Comparison of ENCODE assay signal across 22 cellular contexts in the genomic region with DNA sequence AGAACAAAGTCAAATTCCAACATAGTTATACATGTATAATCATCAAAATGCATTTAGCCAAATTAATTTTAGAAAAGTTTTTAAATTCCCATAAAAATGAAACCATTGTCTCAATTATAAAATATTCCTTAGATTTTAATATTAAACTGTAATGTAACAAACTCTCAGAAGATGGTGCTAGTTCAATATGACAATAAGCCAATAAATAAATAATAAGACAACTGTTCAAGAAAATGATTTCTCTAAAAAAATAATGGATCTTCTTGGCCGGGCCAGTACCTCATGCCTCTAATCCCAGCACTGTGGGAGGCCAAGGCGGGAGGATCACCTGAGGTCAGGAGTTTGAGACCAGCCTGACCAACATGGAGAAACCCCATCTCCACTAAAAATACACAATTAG.
DNase-seq lines count a peak whose midpoint lies in the region; ATAC-seq, FAIRE-seq and TF ChIP-seq lines count a peak whose summit lies in the region.
"Had no signal": no experiment of that assay in that cellular context is flagged by ENCODE, and none has a peak within 500 bp of the region (broad histone marks: within the 10 kb centered on the region; RNA-seq: fewer than 3 reads in every experiment).

No MANE protein-coding gene starts in this region.

- H3K36me3 Mint-ChIP-seq in HFFc6 (ENCODE audit: low read depth) (peaks cover 10% of the 10 kb centered on the region), chondrocyte (ENCODE audit: low read depth) (peaks cover 5% of the 10 kb centered on the region)

- no peak overlapping the region for H3K4me3 ChIP-seq in upper lobe of right lung
- H3K4me3 ChIP-seq: GM12878, MG63, SK-N-MC had no signal

- H3K36me3 ChIP-seq in upper lobe of right lung: no peaks in the 10 kb centered on the region
- H3K36me3 ChIP-seq: MG63 had no signal

- H3K4me1 ChIP-seq in upper lobe of right lung: no peaks in the 10 kb centered on the region

- H3K4me1 Mint-ChIP-seq in HFFc6 (ENCODE audit: low read depth) (peaks cover 16% of the 10 kb centered on the region), chondrocyte (ENCODE audit: low read depth) (peaks cover 16% of the 10 kb centered on the region)
- H3K4me1 Mint-ChIP-seq: B cell had no signal

- DNase-seq in HFFc6 (no peak), chondrocyte (ENCODE audit: low spot score) (no peak), frontal cortex (ENCODE audit: low spot score in 2 of 2) (no peak), SKM-1 treated with dmso at 0.1 percent for 144 hours (lab: John Stamatoyannopoulos, UW; ENCODE audit: unreplicated experiment) (no peak), HPDE6-E6E7 (ENCODE audit: extremely low spot score) (no peak), upper lobe of right lung (no peak)
- DNase-seq: DMS79, H7, MG63, NCI-H1417, NCI-H187, NCI-H446, NCI-H526 treated with DMSO at 0.1 percent for 48 hours, RPMI8226, SHP77 treated with DMSO at 0.1 percent for 48 hours had no signal

- TF ChIP-seq CTCF in C4-2B (conservative IDR thresholded peaks at IDR 0.05): 0 out of 2 replicates have a peak, but pooled peaks have one; percentile 11
- TF ChIP-seq CTCF in HFFc6 (IDR thresholded peaks at IDR 0.05): peak; percentile 51
- TF ChIP-seq CTCF in chondrocyte (IDR thresholded peaks at IDR 0.05): peak; percentile 59
- TF ChIP-seq CTCF in upper lobe of right lung (IDR thresholded peaks at IDR 0.05): no peak

- H3K9me3 Mint-ChIP-seq in HFFc6: no peaks in the 10 kb centered on the region; the same call in 1 of the 2 replicates
- no peaks in the 10 kb centered on the region for H3K9me3 Mint-ChIP-seq in chondrocyte (ENCODE audit: low read depth)

- ATAC-seq in GM21390 (IDR thresholded peaks at IDR 0.05; ENCODE audit: unreplicated experiment): no peak
- ATAC-seq in upper lobe of right lung: no peak
- ATAC-seq: GM12878 had no signal

- H3K27ac ChIP-seq in C4-2B (no peak overlapping the region), upper lobe of right lung (no peak overlapping the region)
- H3K27ac ChIP-seq: KMS-11 had no signal

- peak; percentile 43 for FAIRE-seq in frontal cortex (lab: Jason Lieb, UNC)
- FAIRE-seq: GM12878, HTR-8/SVneo had no signal

- H3K4me3 Mint-ChIP-seq in HFFc6 (no peak overlapping the region), chondrocyte (ENCODE audit: unreplicated experiment) (no peak overlapping the region)
- H3K4me3 Mint-ChIP-seq: B cell had no signal

- H3K27me3 Mint-ChIP-seq in HFFc6 (ENCODE audit: insufficient read depth) (no peaks in the 10 kb centered on the region), chondrocyte (ENCODE audit: low read depth) (no peaks in the 10 kb centered on the region)
- H3K27me3 Mint-ChIP-seq: B cell had no signal

- no peaks in the 10 kb centered on the region for H3K27me3 ChIP-seq in upper lobe of right lung
- H3K27me3 ChIP-seq: MG63 had no signal

- intact Hi-C loops in upper lobe of right lung (cut with DNase I): no loop called here

- no peak overlapping the region for H3K27ac Mint-ChIP-seq in HFFc6
- no peak overlapping the region for H3K27ac Mint-ChIP-seq in chondrocyte (ENCODE audit: unreplicated experiment)
- H3K27ac Mint-ChIP-seq: B cell had no signal

- no peaks in the 10 kb centered on the region for H3K9me3 ChIP-seq in upper lobe of right lung
- H3K9me3 ChIP-seq: MG63 had no signal
